Comparison of ENCODE assay signal across 26 cellular contexts in genomic region chr10:42578019-42578418, GRCh38.
"Had no signal": no experiment of that assay in that cellular context is flagged by ENCODE, and none has a peak within 500 bp of the region (broad histone marks: within the 10 kb centered on the region; RNA-seq: fewer than 3 reads in every experiment).

No MANE protein-coding gene starts in this region.

- H3K9me3 ChIP-seq: colonic mucosa, gastrocnemius medialis, prostate gland, testis had no signal

- H3K4me3 ChIP-seq: colonic mucosa, gastrocnemius medialis, lung, neural progenitor cell, prostate gland, sigmoid colon, testis, tibial artery had no signal

- H3K9ac ChIP-seq: neural progenitor cell had no signal

- H3K36me3 ChIP-seq: colonic mucosa, gastrocnemius medialis, neural progenitor cell, prostate gland, sigmoid colon had no signal

- H2AFZ ChIP-seq: neural progenitor cell had no signal

- FAIRE-seq: keratinocyte had no signal

- H3K27ac ChIP-seq: colonic mucosa, epithelial cell of prostate, gastrocnemius medialis, neural progenitor cell, prostate gland, sigmoid colon, testis, tibial artery had no signal

- H3K4me3 Mint-ChIP-seq: dendritic cell treated with granulocyte-macrophage colony-stimulating factor and Interleukin-4, amounts not matched to agents 40 ng/mL and 50 ng/mL, for 4 days; endodermal cell; memory B cell; nephron; neural progenitor cell; stimulated activated effector memory CD8-positive, alpha-beta T cell treated with anti-CD3 and anti-CD28 coated beads, Interleukin-12 subunit alpha, Interleukin-12 subunit beta, amount 100 ng/mL, for 72 hours; type B pancreatic cell had no signal

- H3K4me2 ChIP-seq: neural progenitor cell had no signal

- ATAC-seq: gastrocnemius medialis; left lobe of liver; right cardiac atrium; stimulated activated effector memory CD8-positive, alpha-beta T cell treated with anti-CD3 and anti-CD28 coated beads, Interleukin-12 subunit alpha, Interleukin-12 subunit beta, amount 100 ng/mL, for 72 hours; stimulated activated naive CD8-positive, alpha-beta T cell treated with anti-CD3 and anti-CD28 coated beads, Interleukin-15, Interleukin-2, amounts not matched to agents 100 U/mL and 50 U/mL, for 24 hours had no signal

- H3K27me3 ChIP-seq: colonic mucosa, gastrocnemius medialis, neural progenitor cell, sigmoid colon, testis, tibial artery had no signal

- DNase-seq: colonic mucosa; effector CD8-positive, alpha-beta T cell; endodermal cell; foreskin fibroblast; gastrocnemius medialis; head of caudate nucleus; nucleus accumbens; right cardiac atrium; sigmoid colon; stimulated activated CD4-positive, alpha-beta T cell treated with anti-CD3 and anti-CD28 coated beads, Interleukin-2, amount 100 ng/mL, for 24 hours; stimulated activated CD4-positive, alpha-beta T cell treated with anti-CD3 and anti-CD28 coated beads, Interleukin-4, amount 100 ng/mL, for 24 hours; stimulated activated naive CD8-positive, alpha-beta T cell treated with anti-CD3 and anti-CD28 coated beads, Interleukin-15, Interleukin-2, amounts not matched to agents 100 U/mL and 50 U/mL, for 24 hours; substantia nigra; testis; tibial artery had no signal

- H3K36me3 Mint-ChIP-seq: stimulated activated effector memory CD8-positive, alpha-beta T cell treated with anti-CD3 and anti-CD28 coated beads, Interleukin-12 subunit alpha, Interleukin-12 subunit beta, amount 100 ng/mL, for 72 hours had no signal

- H3K27me3 Mint-ChIP-seq: dendritic cell treated with granulocyte-macrophage colony-stimulating factor and Interleukin-4, amounts not matched to agents 40 ng/mL and 50 ng/mL, for 4 days; type B pancreatic cell had no signal

- H3K4me1 ChIP-seq: colonic mucosa, gastrocnemius medialis, neural progenitor cell, prostate gland, sigmoid colon, testis, tibial artery had no signal

- H3K27ac Mint-ChIP-seq: dendritic cell treated with granulocyte-macrophage colony-stimulating factor and Interleukin-4, amounts not matched to agents 40 ng/mL and 50 ng/mL, for 4 days; endodermal cell; memory B cell; nephron; neural progenitor cell; stimulated activated effector memory CD8-positive, alpha-beta T cell treated with anti-CD3 and anti-CD28 coated beads, Interleukin-12 subunit alpha, Interleukin-12 subunit beta, amount 100 ng/mL, for 72 hours; type B pancreatic cell had no signal

- H3K4me1 Mint-ChIP-seq: endodermal cell, nephron had no signal
